ENCODE assay signal across 10 cellular contexts in genomic region chr5:176675676-176676360, GRCh38. TPM values are rescaled to one million over a fixed set of nuclear protein-coding genes. Genes with fewer than 3 reads are reported as not detected.
A peak's percentile ranks its signal among the peaks of the same experiment; 100 is the strongest.
DNase-seq lines count a peak whose midpoint lies in the region; ATAC-seq and FAIRE-seq lines count a peak whose summit lies in the region.
"Had no signal": no experiment of that assay in that cellular context is flagged by ENCODE, and none has a peak within 500 bp of the region (broad histone marks: within the 10 kb centered on the region; RNA-seq: fewer than 3 reads in every experiment).

No MANE protein-coding gene starts in this region.

- ATAC-seq in HG03342 (IDR thresholded peaks at IDR 0.05; ENCODE audit: unreplicated experiment) (no peak), GM18498 (IDR thresholded peaks at IDR 0.05; ENCODE audit: unreplicated experiment) (no peak)

- no peak overlapping the region for H3K23ac ChIP-seq in mesenchymal stem cell (ENCODE audit: low read length in 2 of 2)

- H3K4ac ChIP-seq in mesenchymal stem cell (ENCODE audit: low read depth in 1 of 2, low read length in 2 of 2) = no peak overlapping the region

- H2BK15ac ChIP-seq in mesenchymal stem cell (ENCODE audit: low read depth, poor library complexity, severe bottlenecking) = no peak overlapping the region

- no peak overlapping the region for H3K18ac ChIP-seq in mesenchymal stem cell (ENCODE audit: low read depth in 1 of 2, low read length in 2 of 2)

- no peak for FAIRE-seq in HTR-8/SVneo (lab: Jason Lieb, UNC)

- no peak overlapping the region for H4K8ac ChIP-seq in mesenchymal stem cell (ENCODE audit: low read length)

- 74% methylated on average over 17 of the region's 19 CpGs for WGBS in mesenchymal stem cell

- H3K36me3 ChIP-seq in mesenchymal stem cell (ENCODE audit: control insufficient read depth in 1 of 2, insufficient read depth in 2 of 2, low read depth in 1 of 2, low read length in 2 of 2) = no peaks in the 10 kb centered on the region
- H3K36me3 ChIP-seq: thyroid gland had no signal

- H3K4me1 ChIP-seq in mesenchymal stem cell (ENCODE audit: control insufficient read depth, insufficient read depth, low read depth, low read length) = peaks cover 21% of the 10 kb centered on the region
- H3K4me1 ChIP-seq: thyroid gland had no signal

- no peaks in the 10 kb centered on the region for H3K79me1 ChIP-seq in mesenchymal stem cell (replicated peaks; ENCODE audit: low read length, poor library complexity, severe bottlenecking)

- no peak overlapping the region for H4K91ac ChIP-seq in mesenchymal stem cell (ENCODE audit: low read length)

- H3K4me2 ChIP-seq in mesenchymal stem cell (ENCODE audit: low read length, poor library complexity, severe bottlenecking) = no peak overlapping the region

- no peak overlapping the region for H2AFZ ChIP-seq in mesenchymal stem cell (ENCODE audit: low read depth, low read length)

- H3K9me3 ChIP-seq in mesenchymal stem cell (ENCODE audit: control insufficient read depth, low read length) = no peaks in the 10 kb centered on the region
- H3K9me3 ChIP-seq: thyroid gland had no signal

- H3K27me3 ChIP-seq in mesenchymal stem cell (ENCODE audit: control insufficient read depth in 1 of 2, insufficient read depth in 1 of 2, low read length in 2 of 2) = peaks cover 30 to 65% of the 10 kb centered on the region in 2 experiments

- DNase-seq in Caki2 (ENCODE audit: low read depth) = peak; percentile 40
- DNase-seq in HTR-8/SVneo (ENCODE audit: insufficient read length, low spot score) = peak; percentile 42
- peak; percentile 52 for DNase-seq in astrocyte of the hippocampus (ENCODE audit: low read depth, low spot score)
- DNase-seq in mesenchymal stem cell = peak; percentile 27
- no peak for DNase-seq in stimulated activated CD8-positive, alpha-beta memory T cell treated with anti-CD3 and anti-CD28 coated beads, Interleukin-4, amount 100 ng/mL, for 48 hours
- no peak for DNase-seq in activated effector memory CD4-positive, alpha-beta T cell treated with Interleukin-2 at 50 U/mL for 16 hours
- DNase-seq: retina had no signal

- H3K4me3 ChIP-seq in mesenchymal stem cell (ENCODE audit: insufficient read depth in 1 of 2, low read depth in 1 of 2, low read length in 2 of 2) = no peak overlapping the region
- H3K4me3 ChIP-seq: thyroid gland had no signal

- no peak overlapping the region for H2BK120ac ChIP-seq in mesenchymal stem cell (ENCODE audit: low read depth, low read length)

- no peak overlapping the region for H3K9ac ChIP-seq in mesenchymal stem cell (ENCODE audit: low read length)

- no peak overlapping the region for H2AK5ac ChIP-seq in mesenchymal stem cell (ENCODE audit: low read length, severe bottlenecking)

- no peak overlapping the region for H2BK5ac ChIP-seq in mesenchymal stem cell (ENCODE audit: low read depth, low read length, poor library complexity, severe bottlenecking)

- no peak overlapping the region for H3K27ac ChIP-seq in mesenchymal stem cell (ENCODE audit: low read length, poor library complexity, severe bottlenecking)
- H3K27ac ChIP-seq: thyroid gland had no signal

- no peak overlapping the region for H3K14ac ChIP-seq in mesenchymal stem cell (ENCODE audit: low read length in 2 of 2)

- no peak overlapping the region for H2BK12ac ChIP-seq in mesenchymal stem cell (ENCODE audit: low read length in 2 of 2)

- in situ Hi-C loops in Caki2 (cut with HindIII; ENCODE audit: low pct_unique_long_range_greater_than_20kb, low sequenced_read_pairs) = no loop called here

RNA-seq across cellular contexts. Expression of gene TSPAN17, which starts 28.5 kb away (rescaled TPM):
- total RNA-seq in Caki2 (2014; rRNA removed; shearing (Covaris generic); ENCODE audit: low replicate concordance) = 93.4 and 126 TPM in 2 replicates
- polyA plus RNA-seq in mesenchymal stem cell (2013, experiment 1 of 2) = 37.2 TPM
- 39.4 TPM for polyA plus RNA-seq in mesenchymal stem cell (2013, experiment 2 of 2)

RNA-seq across cellular contexts. Expression of gene EIF4E1B, which starts 45.3 kb away (rescaled TPM):
- total RNA-seq in Caki2 (2014; rRNA removed; shearing (Covaris generic); ENCODE audit: low replicate concordance) = not detected in 2 replicates
- polyA plus RNA-seq in mesenchymal stem cell (2013, experiment 1 of 2) = not detected
- not detected for polyA plus RNA-seq in mesenchymal stem cell (2013, experiment 2 of 2)
- total RNA-seq: thyroid gland had no signal

RNA-seq across cellular contexts. Expression of gene SNCB, which starts 45.5 kb away (rescaled TPM):
- not detected in 2 replicates for total RNA-seq in Caki2 (2014; rRNA removed; shearing (Covaris generic); ENCODE audit: low replicate concordance)
- polyA plus RNA-seq in mesenchymal stem cell (2013, experiment 1 of 2) = 1.0 TPM
- polyA plus RNA-seq in mesenchymal stem cell (2013, experiment 2 of 2) = 1.0 TPM
- total RNA-seq: thyroid gland had no signal

Comparison
In these comparisons a context has a peak if more than half of its experiments do, and no peak if none do; other contexts are left out.
1. DNase-seq: peak in Caki2 (single experiment), HTR-8/SVneo (single experiment), astrocyte of the hippocampus (single experiment) and mesenchymal stem cell (single experiment); none in stimulated activated CD8-positive, alpha-beta memory T cell treated with anti-CD3 and anti-CD28 coated beads, Interleukin-4, amount 100 ng/mL, for 48 hours (single experiment) and activated effector memory CD4-positive, alpha-beta T cell treated with Interleukin-2 at 50 U/mL for 16 hours (single experiment).